22 cellular contexts compared by ENCODE assay signal in the genomic region with DNA sequence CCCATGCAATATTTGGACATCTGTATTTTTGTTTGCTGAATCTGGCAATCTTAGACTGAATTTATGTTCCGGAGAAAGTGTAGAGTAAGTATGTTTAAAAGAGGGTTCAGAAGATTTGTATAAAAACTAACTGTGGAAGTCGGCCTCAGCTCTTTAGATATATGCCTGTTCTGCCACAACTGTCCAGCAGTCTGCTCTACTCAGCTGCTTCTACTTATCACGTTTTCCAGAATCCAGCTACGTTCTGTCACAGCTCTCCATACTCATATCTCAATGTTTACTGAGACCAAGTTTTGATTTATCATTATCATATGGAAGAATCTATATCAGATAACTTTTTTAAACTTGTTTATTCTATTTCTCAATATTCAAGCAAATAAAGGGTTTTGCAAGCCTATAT.
"Had no signal": no experiment of that assay in that cellular context is flagged by ENCODE, and none has a peak within 500 bp of the region (broad histone marks: within the 10 kb centered on the region; RNA-seq: fewer than 3 reads in every experiment).

No MANE protein-coding gene starts in this region.

- H3K9me3 ChIP-seq: adrenal gland, tibial artery, uterus had no signal

- ATAC-seq: activated naive CD4-positive, alpha-beta T cell treated with anti-CD3 and anti-CD28 coated beads, Interleukin-2, amount 50 U/mL, for 72 hours; left colon; natural killer cell treated with Interleukin-12 subunit alpha and Interleukin-12 subunit beta and Interleukin-15 and Interleukin-18, amount 100 ng/mL, for 72 hours had no signal

- H3K27me3 ChIP-seq: adrenal gland, tibial artery, uterus had no signal

- H3K36me3 Mint-ChIP-seq: activated naive CD4-positive, alpha-beta T cell treated with anti-CD3 and anti-CD28 coated beads, Interleukin-2, amount 50 U/mL, for 72 hours; mesothelial cell of epicardium; natural killer cell treated with Interleukin-12 subunit alpha and Interleukin-12 subunit beta and Interleukin-15 and Interleukin-18, amount 100 ng/mL, for 72 hours had no signal

- H3K9me3 Mint-ChIP-seq: mesothelial cell of epicardium; natural killer cell treated with Interleukin-12 subunit alpha and Interleukin-12 subunit beta and Interleukin-15 and Interleukin-18, amount 100 ng/mL, for 72 hours had no signal

- H3K27me3 Mint-ChIP-seq: natural killer cell treated with Interleukin-12 subunit alpha and Interleukin-12 subunit beta and Interleukin-15 and Interleukin-18, amount 100 ng/mL, for 72 hours; progenitor cell of endocrine pancreas had no signal

- H3K36me3 ChIP-seq: adrenal gland, tibial artery, uterus had no signal

- H3K4me1 ChIP-seq: adrenal gland, tibial artery, uterus had no signal

- H3K4me3 ChIP-seq: adrenal gland, lung, tibial artery, uterus had no signal

- DNase-seq: activated CD4-positive, alpha-beta T cell treated with anti-CD3 and anti-CD28 coated beads, Interleukin-2, amount 50 U/mL, for 1 hour; activated CD8-positive, alpha-beta memory T cell treated with anti-CD3 and anti-CD28 coated beads for 24 hours; activated CD8-positive, alpha-beta memory T cell treated with anti-CD3 and anti-CD28 coated beads, Interleukin-2, amount 50 U/mL, for 48 hours; activated effector memory CD4-positive, alpha-beta T cell treated with anti-CD3 and anti-CD28 coated beads, Interleukin-2, amount 50 U/mL, for 16 hours; activated T-cell treated with anti-CD3 and anti-CD28 coated beads, Interleukin-2, amount 50 U/mL, for 48 hours; adrenal gland; foreskin fibroblast; hippocampal formation; islet precursor cell; left colon; occipital lobe; stimulated activated CD4-positive, alpha-beta T cell treated with anti-CD3 and anti-CD28 coated beads, Interleukin-2, amount 100 ng/mL, for 24 hours; stimulated activated naive CD4-positive, alpha-beta T cell treated with Interleukin-2 at 50 U/mL for 16 hours; tibial artery; uterus had no signal

- H3K27ac Mint-ChIP-seq: activated naive CD4-positive, alpha-beta T cell treated with anti-CD3 and anti-CD28 coated beads, Interleukin-2, amount 50 U/mL, for 72 hours; mesothelial cell of epicardium; natural killer cell treated with Interleukin-12 subunit alpha and Interleukin-12 subunit beta and Interleukin-15 and Interleukin-18, amount 100 ng/mL, for 72 hours; progenitor cell of endocrine pancreas; T-helper 2 cell treated with Interferon-gamma antibody and Interleukin-4, amounts not matched to agents 5 μg/mL and 100 μg/mL, for 36 hours had no signal

- H3K4me3 Mint-ChIP-seq: mesothelial cell of epicardium; natural killer cell treated with Interleukin-12 subunit alpha and Interleukin-12 subunit beta and Interleukin-15 and Interleukin-18, amount 100 ng/mL, for 72 hours; T-helper 2 cell treated with Interferon-gamma antibody and Interleukin-4, amounts not matched to agents 5 μg/mL and 100 μg/mL, for 36 hours had no signal

- H3K27ac ChIP-seq: adrenal gland, epithelial cell of prostate, tibial artery, uterus had no signal
